8 cellular contexts compared by ENCODE assay signal in the genomic region with DNA sequence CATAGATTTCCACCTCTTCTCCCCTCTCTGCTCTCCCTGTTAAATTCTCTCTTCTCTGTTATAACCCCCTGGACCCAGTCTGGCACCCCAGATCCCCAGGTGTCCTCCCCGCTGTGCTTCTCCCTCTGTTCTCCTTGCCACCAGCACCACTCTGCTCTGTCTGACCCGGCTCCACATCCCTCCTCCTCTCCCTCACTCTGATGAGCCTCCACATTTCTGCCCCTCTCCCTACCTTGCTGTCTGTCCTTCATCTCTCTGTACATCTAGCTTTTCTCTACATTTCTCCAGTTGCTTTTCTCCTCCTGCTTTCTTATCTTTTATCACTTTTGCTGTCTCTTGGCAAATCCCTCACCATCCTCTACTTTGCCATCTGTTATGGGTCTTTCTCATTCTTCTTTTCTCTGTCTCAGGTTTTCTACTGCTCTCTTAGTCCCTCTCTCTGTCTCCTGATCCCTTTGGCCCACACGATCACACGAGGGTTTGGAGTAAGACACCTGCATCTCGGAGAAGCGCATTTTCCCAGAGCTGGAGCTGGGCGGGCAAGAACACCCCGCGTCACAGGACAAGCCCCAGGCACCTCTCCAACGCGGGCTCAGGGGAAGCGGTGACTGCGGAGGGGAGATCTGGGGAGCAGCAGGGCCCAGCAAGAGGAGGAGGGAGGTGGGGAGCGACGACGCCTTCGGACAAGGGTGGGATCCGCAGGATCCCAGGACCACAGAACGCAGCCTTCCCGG. TPM values are rescaled to one million over a fixed set of nuclear protein-coding genes. Genes with fewer than 3 reads are reported as not detected.
DNase-seq lines count a peak whose midpoint lies in the region; ATAC-seq and TF ChIP-seq lines count a peak whose summit lies in the region.
"Not testable (repeated sequence)": the region's sequence is repeated elsewhere in the genome, so short reads cannot be mapped to it uniquely, and the experiment has no call there.

No MANE protein-coding gene starts in this region.

- not testable (repeated sequence) for TF ChIP-seq CTCF in C4-2B (conservative IDR thresholded peaks at IDR 0.05); RWPE2 (IDR thresholded peaks at IDR 0.05; ENCODE audit: poor library complexity, severe bottlenecking); fibroblast of pulmonary artery (IDR thresholded peaks at IDR 0.05; ENCODE audit: low read length, missing control alignments); mucosa of descending colon (IDR thresholded peaks at IDR 0.05)

- not testable (repeated sequence) for H3K27me3 ChIP-seq in RWPE2 (ENCODE audit: insufficient read depth, poor library complexity, severe bottlenecking)

- not testable (repeated sequence) for H3K9me3 Mint-ChIP-seq in activated naive CD8-positive, alpha-beta T cell (ENCODE audit: low read depth)

- not testable (repeated sequence) for DNase-seq in RWPE2 (ENCODE audit: low spot score)
- DNase-seq in fibroblast of pulmonary artery (ENCODE audit: low read depth) (peak; percentile 11), mucosa of descending colon (peak in 2 of 3 donors; percentile 39 to 52)
- DNase-seq in stimulated activated CD4-positive, alpha-beta T cell treated with anti-CD3 and anti-CD28 coated beads, Interleukin-2, amount 100 ng/mL, for 24 hours, result peak; percentile 18 to 26

- H3K27me3 Mint-ChIP-seq in activated naive CD8-positive, alpha-beta T cell, result not testable (repeated sequence)

- H3K9me3 ChIP-seq in RWPE2 (ENCODE audit: severe bottlenecking); mucosa of descending colon: not testable (repeated sequence)

- H3K4me1 ChIP-seq in RWPE2 (ENCODE audit: insufficient read depth, poor library complexity, severe bottlenecking); mucosa of descending colon (ENCODE audit: low read depth): not testable (repeated sequence)

- H3K27ac ChIP-seq in C4-2B, result peak overlapping the region; percentile 51
- H3K27ac ChIP-seq in RWPE2 (ENCODE audit: poor library complexity, severe bottlenecking), result not testable (repeated sequence)

- H3K4me3 Mint-ChIP-seq in activated naive CD8-positive, alpha-beta T cell, result peak overlapping the region; percentile 94

- H3K4me1 Mint-ChIP-seq in activated naive CD8-positive, alpha-beta T cell (ENCODE audit: low read depth), result peaks cover 17% of the 10 kb centered on the region

- H3K4me3 ChIP-seq in RWPE2 (ENCODE audit: severe bottlenecking) (peak overlapping the region; percentile 64), fibroblast of pulmonary artery (replicated peaks; ENCODE audit: low read depth, low read length) (peak overlapping the region; percentile 74), mucosa of descending colon (peak overlapping the region; percentile 27)

- intact Hi-C loops in mucosa of descending colon (cut with DNase I, micrococcal nuclease), result not testable (repeated sequence)

- ATAC-seq in GM19467 (IDR thresholded peaks at IDR 0.05; ENCODE audit: unreplicated experiment) (peak; percentile 33), HG03457 (IDR thresholded peaks at IDR 0.05; ENCODE audit: unreplicated experiment) (peak; percentile 10), RWPE2 (ENCODE audit: low read depth) (peak; percentile 51), mucosa of descending colon (peak; percentile 46)

- H3K27ac Mint-ChIP-seq in activated naive CD8-positive, alpha-beta T cell, result peak overlapping the region; percentile 51

- H3K36me3 ChIP-seq in RWPE2 (ENCODE audit: low read depth), result peaks cover 11% of the 10 kb centered on the region
- H3K36me3 ChIP-seq in mucosa of descending colon (ENCODE audit: low read depth), result not testable (repeated sequence)

- peaks cover 22% of the 10 kb centered on the region for H3K36me3 Mint-ChIP-seq in activated naive CD8-positive, alpha-beta T cell

RNA-seq across cellular contexts. Expression of a gene that starts 0.8 kb away (rescaled TPM):
- total RNA-seq in mucosa of descending colon, result 10 to 100 TPM; 16.9 to 20.1 (median 17.3) TPM

RNA-seq across cellular contexts. Expression of a gene that starts 34.0 kb away (rescaled TPM):
- total RNA-seq in mucosa of descending colon, result 10 to 100 TPM in 2 of 3 donors, 1 to 10 TPM in 1; 9.7 to 26.2 (median 14.6) TPM

RNA-seq across cellular contexts. Expression of a gene that starts 36.8 kb away (rescaled TPM):
- 10 to 100 TPM; 19.5 to 33.2 (median 30.7) TPM for total RNA-seq in mucosa of descending colon
